1 cellular context compared by ENCODE assay signal in the genomic region with DNA sequence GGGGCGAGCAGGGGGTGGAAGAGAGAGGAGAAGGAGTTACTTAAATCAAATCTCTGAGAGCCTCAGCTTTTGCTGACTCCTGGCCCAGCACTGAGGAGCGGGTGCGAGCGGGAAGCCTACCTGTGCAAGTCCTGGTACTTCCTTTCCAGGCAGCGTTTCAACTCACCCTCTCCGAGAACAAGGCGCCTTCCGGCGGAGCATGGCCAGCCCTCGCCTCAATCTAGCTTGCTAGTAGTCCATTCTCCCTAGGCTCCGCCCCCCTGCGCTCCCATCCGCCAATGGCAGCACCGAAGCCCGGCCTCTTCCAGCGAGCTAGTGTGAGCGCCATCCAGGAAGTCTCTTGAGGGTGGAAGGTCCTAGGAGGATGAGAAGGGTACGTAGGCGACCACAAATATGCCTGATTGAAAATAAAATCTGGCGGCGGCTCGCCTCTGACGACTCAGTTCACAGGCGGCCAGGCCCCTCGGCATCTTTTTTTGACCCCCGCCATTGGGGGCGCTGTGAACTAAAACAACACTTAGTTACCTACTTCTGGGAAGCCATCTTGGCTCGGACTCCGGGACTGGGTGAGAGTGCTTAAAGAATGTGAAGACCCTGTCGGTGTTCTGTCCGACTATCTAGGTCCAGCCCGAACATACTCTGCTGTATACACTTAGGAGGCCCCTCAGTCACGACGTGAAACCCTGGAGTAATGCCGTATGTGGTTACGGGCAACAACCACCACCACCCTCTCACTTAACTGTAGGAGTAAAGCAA.
TF ChIP-seq lines count a peak whose summit lies in the region.

TSS of gene CHD8 (minus strand) at position 212 of the 756 bp plus-strand sequence. CDS start 24,480 bp downstream, outside the sequence.

TF ChIP-seq in GM12878, 131 proteins besides CTCF, POLR2A, EP300 and RAD21 (continued from another document and continues in another):
- TF ChIP-seq, protein P1, sequence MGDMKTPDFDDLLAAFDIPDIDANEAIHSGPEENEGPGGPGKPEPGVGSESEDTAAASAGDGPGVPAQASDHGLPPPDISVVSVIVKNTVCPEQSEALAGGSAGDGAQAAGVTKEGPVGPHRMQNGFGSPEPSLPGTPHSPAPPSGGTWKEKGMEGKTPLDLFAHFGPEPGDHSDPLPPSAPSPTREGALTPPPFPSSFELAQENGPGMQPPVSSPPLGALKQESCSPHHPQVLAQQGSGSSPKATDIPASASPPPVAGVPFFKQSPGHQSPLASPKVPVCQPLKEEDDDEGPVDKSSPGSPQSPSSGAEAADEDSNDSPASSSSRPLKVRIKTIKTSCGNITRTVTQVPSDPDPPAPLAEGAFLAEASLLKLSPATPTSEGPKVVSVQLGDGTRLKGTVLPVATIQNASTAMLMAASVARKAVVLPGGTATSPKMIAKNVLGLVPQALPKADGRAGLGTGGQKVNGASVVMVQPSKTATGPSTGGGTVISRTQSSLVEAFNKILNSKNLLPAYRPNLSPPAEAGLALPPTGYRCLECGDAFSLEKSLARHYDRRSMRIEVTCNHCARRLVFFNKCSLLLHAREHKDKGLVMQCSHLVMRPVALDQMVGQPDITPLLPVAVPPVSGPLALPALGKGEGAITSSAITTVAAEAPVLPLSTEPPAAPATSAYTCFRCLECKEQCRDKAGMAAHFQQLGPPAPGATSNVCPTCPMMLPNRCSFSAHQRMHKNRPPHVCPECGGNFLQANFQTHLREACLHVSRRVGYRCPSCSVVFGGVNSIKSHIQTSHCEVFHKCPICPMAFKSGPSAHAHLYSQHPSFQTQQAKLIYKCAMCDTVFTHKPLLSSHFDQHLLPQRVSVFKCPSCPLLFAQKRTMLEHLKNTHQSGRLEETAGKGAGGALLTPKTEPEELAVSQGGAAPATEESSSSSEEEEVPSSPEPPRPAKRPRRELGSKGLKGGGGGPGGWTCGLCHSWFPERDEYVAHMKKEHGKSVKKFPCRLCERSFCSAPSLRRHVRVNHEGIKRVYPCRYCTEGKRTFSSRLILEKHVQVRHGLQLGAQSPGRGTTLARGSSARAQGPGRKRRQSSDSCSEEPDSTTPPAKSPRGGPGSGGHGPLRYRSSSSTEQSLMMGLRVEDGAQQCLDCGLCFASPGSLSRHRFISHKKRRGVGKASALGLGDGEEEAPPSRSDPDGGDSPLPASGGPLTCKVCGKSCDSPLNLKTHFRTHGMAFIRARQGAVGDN (IDR thresholded peaks at IDR 0.05) = 0 out of 2 replicates have a peak, but pooled peaks have one; percentile 54
- TF ChIP-seq, protein P2, sequence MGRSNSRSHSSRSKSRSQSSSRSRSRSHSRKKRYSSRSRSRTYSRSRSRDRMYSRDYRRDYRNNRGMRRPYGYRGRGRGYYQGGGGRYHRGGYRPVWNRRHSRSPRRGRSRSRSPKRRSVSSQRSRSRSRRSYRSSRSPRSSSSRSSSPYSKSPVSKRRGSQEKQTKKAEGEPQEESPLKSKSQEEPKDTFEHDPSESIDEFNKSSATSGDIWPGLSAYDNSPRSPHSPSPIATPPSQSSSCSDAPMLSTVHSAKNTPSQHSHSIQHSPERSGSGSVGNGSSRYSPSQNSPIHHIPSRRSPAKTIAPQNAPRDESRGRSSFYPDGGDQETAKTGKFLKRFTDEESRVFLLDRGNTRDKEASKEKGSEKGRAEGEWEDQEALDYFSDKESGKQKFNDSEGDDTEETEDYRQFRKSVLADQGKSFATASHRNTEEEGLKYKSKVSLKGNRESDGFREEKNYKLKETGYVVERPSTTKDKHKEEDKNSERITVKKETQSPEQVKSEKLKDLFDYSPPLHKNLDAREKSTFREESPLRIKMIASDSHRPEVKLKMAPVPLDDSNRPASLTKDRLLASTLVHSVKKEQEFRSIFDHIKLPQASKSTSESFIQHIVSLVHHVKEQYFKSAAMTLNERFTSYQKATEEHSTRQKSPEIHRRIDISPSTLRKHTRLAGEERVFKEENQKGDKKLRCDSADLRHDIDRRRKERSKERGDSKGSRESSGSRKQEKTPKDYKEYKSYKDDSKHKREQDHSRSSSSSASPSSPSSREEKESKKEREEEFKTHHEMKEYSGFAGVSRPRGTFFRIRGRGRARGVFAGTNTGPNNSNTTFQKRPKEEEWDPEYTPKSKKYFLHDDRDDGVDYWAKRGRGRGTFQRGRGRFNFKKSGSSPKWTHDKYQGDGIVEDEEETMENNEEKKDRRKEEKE (IDR thresholded peaks at IDR 0.05) = no peak
- TF ChIP-seq NR2C1 (IDR thresholded peaks at IDR 0.05) = peak; percentile 40
- TF ChIP-seq NRF1 (conservative IDR thresholded peaks at IDR 0.05; ENCODE audit: low read depth, low read length) = no peak
- TF ChIP-seq JUNB (IDR thresholded peaks at IDR 0.05) = no peak
- no peak for TF ChIP-seq EED (IDR thresholded peaks at IDR 0.05; ENCODE audit: low read depth)
- peak; percentile 91 for TF ChIP-seq ZNF622 (IDR thresholded peaks at IDR 0.05)
- TF ChIP-seq RCOR1 (conservative IDR thresholded peaks at IDR 0.05; ENCODE audit: low read depth, low read length) = peak; percentile 76; the same call in 1 of the 2 replicates
- TF ChIP-seq ZNF24 (IDR thresholded peaks at IDR 0.05) = no peak
- no peak for TF ChIP-seq TARDBP (IDR thresholded peaks at IDR 0.05; ENCODE audit: borderline replicate concordance)
- no peak for TF ChIP-seq KAT2A (conservative IDR thresholded peaks at IDR 0.05; ENCODE audit: control insufficient read depth, low read depth, low read length)
- no peak for TF ChIP-seq HSF1 (IDR thresholded peaks at IDR 0.05; ENCODE audit: low read depth, low read length)
- TF ChIP-seq RAD51 (IDR thresholded peaks at IDR 0.05) = no peak
- 0 out of 2 replicates have a peak, but pooled peaks have one; percentile 15 for TF ChIP-seq SPI1 (IDR thresholded peaks at IDR 0.05; ENCODE audit: borderline replicate concordance, insufficient read depth, low read depth, low read length)
- TF ChIP-seq HDAC2 (IDR thresholded peaks at IDR 0.05) = no peak
- peak; percentile 64 for TF ChIP-seq ATF7 (IDR thresholded peaks at IDR 0.05; ENCODE audit: low read depth)
- peak; percentile 79; the same call in 1 of the 2 replicates for TF ChIP-seq FOXM1 (IDR thresholded peaks at IDR 0.05; ENCODE audit: low read depth, low read length)
- peak; percentile 86 for TF ChIP-seq SMAD5 (IDR thresholded peaks at IDR 0.05; ENCODE audit: low read depth)
- TF ChIP-seq ZBED1 (IDR thresholded peaks at IDR 0.05; ENCODE audit: borderline replicate concordance) = no peak
- TF ChIP-seq, protein P3, sequence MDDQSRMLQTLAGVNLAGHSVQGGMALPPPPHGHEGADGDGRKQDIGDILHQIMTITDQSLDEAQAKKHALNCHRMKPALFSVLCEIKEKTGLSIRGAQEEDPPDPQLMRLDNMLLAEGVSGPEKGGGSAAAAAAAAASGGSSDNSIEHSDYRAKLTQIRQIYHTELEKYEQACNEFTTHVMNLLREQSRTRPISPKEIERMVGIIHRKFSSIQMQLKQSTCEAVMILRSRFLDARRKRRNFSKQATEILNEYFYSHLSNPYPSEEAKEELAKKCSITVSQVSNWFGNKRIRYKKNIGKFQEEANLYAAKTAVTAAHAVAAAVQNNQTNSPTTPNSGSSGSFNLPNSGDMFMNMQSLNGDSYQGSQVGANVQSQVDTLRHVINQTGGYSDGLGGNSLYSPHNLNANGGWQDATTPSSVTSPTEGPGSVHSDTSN (IDR thresholded peaks at IDR 0.05; ENCODE audit: insufficient replicate concordance, low read depth, low read length) = no peak
- TF ChIP-seq CHD1 (IDR thresholded peaks at IDR 0.05; ENCODE audit: low read depth, low read length) = no peak
- TF ChIP-seq CREM (IDR thresholded peaks at IDR 0.05; ENCODE audit: low read depth) = peak; percentile 76
- TF ChIP-seq GATAD2B (conservative IDR thresholded peaks at IDR 0.05; ENCODE audit: low read depth) = 0 out of 2 replicates have a peak, but pooled peaks have one; percentile 30
- no peak for TF ChIP-seq STAT3 (IDR thresholded peaks at IDR 0.05; ENCODE audit: low read depth, low read length)
- TF ChIP-seq TCF7 (IDR thresholded peaks at IDR 0.05; ENCODE audit: borderline replicate concordance) = no peak
- TF ChIP-seq IKZF2 (IDR thresholded peaks at IDR 0.05) = no peak
- TF ChIP-seq SMC3 (IDR thresholded peaks at IDR 0.05; ENCODE audit: borderline replicate concordance, low read length) = peak; percentile 27; the same call in 1 of the 2 replicates
- TF ChIP-seq KDM1A (IDR thresholded peaks at IDR 0.05; ENCODE audit: borderline replicate concordance) = no peak
- TF ChIP-seq BMI1 (IDR thresholded peaks at IDR 0.05; ENCODE audit: borderline replicate concordance) = no peak
- no peak for TF ChIP-seq ATF3 (IDR thresholded peaks at IDR 0.05; ENCODE audit: borderline replicate concordance, extremely low read depth, low read depth, low read length)
- TF ChIP-seq MTA3 (IDR thresholded peaks at IDR 0.05; ENCODE audit: borderline replicate concordance, low read length) = 0 out of 2 replicates have a peak, but pooled peaks have one; percentile 17
- peak; percentile 67 for TF ChIP-seq SMAD1 (IDR thresholded peaks at IDR 0.05; ENCODE audit: low read depth, partially characterized antibody)
- TF ChIP-seq ZSCAN29 (IDR thresholded peaks at IDR 0.05) = no peak
- no peak for TF ChIP-seq CHD4 (IDR thresholded peaks at IDR 0.05)
- TF ChIP-seq MXI1 (IDR thresholded peaks at IDR 0.05; ENCODE audit: low read depth, low read length) = peak; percentile 96
- TF ChIP-seq EZH2 (IDR thresholded peaks at IDR 0.05; ENCODE audit: borderline replicate concordance, control insufficient read depth, low read depth, low read length) = no peak
- peak; percentile 94 for TF ChIP-seq POLR2AphosphoS5 (IDR thresholded peaks at IDR 0.05; ENCODE audit: low read length)
- peak; percentile 80 for TF ChIP-seq GABPA (IDR thresholded peaks at IDR 0.05; ENCODE audit: low read depth)
- TF ChIP-seq ZBTB4 (CRISPR knock-in tag; IDR thresholded peaks at IDR 0.05) = no peak
- TF ChIP-seq, protein P4, sequence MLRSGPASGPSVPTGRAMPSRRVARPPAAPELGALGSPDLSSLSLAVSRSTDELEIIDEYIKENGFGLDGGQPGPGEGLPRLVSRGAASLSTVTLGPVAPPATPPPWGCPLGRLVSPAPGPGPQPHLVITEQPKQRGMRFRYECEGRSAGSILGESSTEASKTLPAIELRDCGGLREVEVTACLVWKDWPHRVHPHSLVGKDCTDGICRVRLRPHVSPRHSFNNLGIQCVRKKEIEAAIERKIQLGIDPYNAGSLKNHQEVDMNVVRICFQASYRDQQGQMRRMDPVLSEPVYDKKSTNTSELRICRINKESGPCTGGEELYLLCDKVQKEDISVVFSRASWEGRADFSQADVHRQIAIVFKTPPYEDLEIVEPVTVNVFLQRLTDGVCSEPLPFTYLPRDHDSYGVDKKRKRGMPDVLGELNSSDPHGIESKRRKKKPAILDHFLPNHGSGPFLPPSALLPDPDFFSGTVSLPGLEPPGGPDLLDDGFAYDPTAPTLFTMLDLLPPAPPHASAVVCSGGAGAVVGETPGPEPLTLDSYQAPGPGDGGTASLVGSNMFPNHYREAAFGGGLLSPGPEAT (IDR thresholded peaks at IDR 0.05; ENCODE audit: low read depth) = peak; percentile 46; the same call in 1 of the 2 replicates
- TF ChIP-seq BACH1 (IDR thresholded peaks at IDR 0.05; ENCODE audit: borderline replicate concordance) = 0 out of 2 replicates have a peak, but pooled peaks have one; percentile 41
- peak; percentile 82 for TF ChIP-seq PAX8 (IDR thresholded peaks at IDR 0.05)
- peak; percentile 48; the same call in 1 of the 2 replicates for TF ChIP-seq RFX5 (IDR thresholded peaks at IDR 0.05; ENCODE audit: low read depth, low read length)
- TF ChIP-seq ZZZ3 (IDR thresholded peaks at IDR 0.05; ENCODE audit: control insufficient read depth, insufficient read length, low read depth) = no peak
- no peak for TF ChIP-seq TCF3 (IDR thresholded peaks at IDR 0.05; ENCODE audit: borderline replicate concordance, insufficient read depth, low read depth, low read length)
- peak; percentile 60; the same call in 1 of the 2 replicates for TF ChIP-seq NBN (IDR thresholded peaks at IDR 0.05)
- TF ChIP-seq, protein P5, sequence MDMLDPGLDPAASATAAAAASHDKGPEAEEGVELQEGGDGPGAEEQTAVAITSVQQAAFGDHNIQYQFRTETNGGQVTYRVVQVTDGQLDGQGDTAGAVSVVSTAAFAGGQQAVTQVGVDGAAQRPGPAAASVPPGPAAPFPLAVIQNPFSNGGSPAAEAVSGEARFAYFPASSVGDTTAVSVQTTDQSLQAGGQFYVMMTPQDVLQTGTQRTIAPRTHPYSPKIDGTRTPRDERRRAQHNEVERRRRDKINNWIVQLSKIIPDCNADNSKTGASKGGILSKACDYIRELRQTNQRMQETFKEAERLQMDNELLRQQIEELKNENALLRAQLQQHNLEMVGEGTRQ (IDR thresholded peaks at IDR 0.05; ENCODE audit: borderline replicate concordance, low read depth, low read length) = no peak
- TF ChIP-seq SUPT20H (IDR thresholded peaks at IDR 0.05; ENCODE audit: borderline replicate concordance, control insufficient read depth, low read depth, low read length) = no peak
- TF ChIP-seq EGR1 (IDR thresholded peaks at IDR 0.05; ENCODE audit: borderline replicate concordance in 1 of 2, low read depth in 2 of 2, low read length in 2 of 2) = peak in 1 of 2 experiments; percentile 2; a peak in 1 of 3 replicates
